Comparison of ENCODE assay signal across 21 cellular contexts in genomic region chrX:150310417-150310816, GRCh38.
"Had no signal": no experiment of that assay in that cellular context is flagged by ENCODE, and none has a peak within 500 bp of the region (broad histone marks: within the 10 kb centered on the region; RNA-seq: fewer than 3 reads in every experiment).

No MANE protein-coding gene starts in this region.

- H3K36me3 Mint-ChIP-seq: immature natural killer cell, mesothelial cell of epicardium had no signal

- H3K4me1 ChIP-seq: colonic mucosa, foreskin keratinocyte, gastroesophageal sphincter, heart left ventricle, left lung, lower lobe of right lung had no signal

- H3K27ac Mint-ChIP-seq: dendritic cell treated with granulocyte-macrophage colony-stimulating factor and Interleukin-4, amounts not matched to agents 40 ng/mL and 50 ng/mL, for 4 days; effector memory CD8-positive, alpha-beta T cell; endodermal cell; immature natural killer cell; mesothelial cell of epicardium had no signal

- H3K27me3 ChIP-seq: colonic mucosa, foreskin keratinocyte, gastroesophageal sphincter, hepatocyte, left lung had no signal

- H3K36me3 ChIP-seq: colonic mucosa, gastroesophageal sphincter, heart left ventricle, left lung, lower lobe of right lung had no signal

- H3K4me1 Mint-ChIP-seq: mesothelial cell of epicardium had no signal

- H3K4me3 ChIP-seq: colonic mucosa, gastroesophageal sphincter, heart left ventricle, hepatocyte, left lung, lower lobe of right lung, mucosa of descending colon had no signal

- DNase-seq: cortex of kidney; effector CD8-positive, alpha-beta T cell; effector memory CD8-positive, alpha-beta T cell; endodermal cell; erythroblast; foreskin keratinocyte; heart left ventricle; hypothalamus; immature natural killer cell; left cardiac atrium; left lung; left ventricle myocardium superior; lower lobe of right lung; mesenchymal stem cell; mucosa of descending colon had no signal

- H3K9me3 Mint-ChIP-seq: dendritic cell treated with granulocyte-macrophage colony-stimulating factor and Interleukin-4, amounts not matched to agents 40 ng/mL and 50 ng/mL, for 4 days; effector memory CD8-positive, alpha-beta T cell had no signal

- H3K27me3 Mint-ChIP-seq: dendritic cell treated with granulocyte-macrophage colony-stimulating factor and Interleukin-4, amounts not matched to agents 40 ng/mL and 50 ng/mL, for 4 days; effector memory CD8-positive, alpha-beta T cell had no signal

- H3K9me3 ChIP-seq: colonic mucosa, gastroesophageal sphincter, heart left ventricle, left lung, lower lobe of right lung, mucosa of descending colon had no signal

- H3K4me3 Mint-ChIP-seq: dendritic cell treated with granulocyte-macrophage colony-stimulating factor and Interleukin-4, amounts not matched to agents 40 ng/mL and 50 ng/mL, for 4 days; effector memory CD8-positive, alpha-beta T cell; endodermal cell; immature natural killer cell; mesothelial cell of epicardium had no signal

- H3K27ac ChIP-seq: colonic mucosa, epithelial cell of prostate, foreskin keratinocyte, gastroesophageal sphincter, heart left ventricle, hepatocyte, left lung, lower lobe of right lung had no signal
